23 cellular contexts compared by ENCODE assay signal in genomic region chr10:126058507-126058906, GRCh38.
DNase-seq lines count a peak whose midpoint lies in the region; ATAC-seq and TF ChIP-seq lines count a peak whose summit lies in the region.
"Had no signal": no experiment of that assay in that cellular context is flagged by ENCODE, and none has a peak within 500 bp of the region (broad histone marks: within the 10 kb centered on the region; RNA-seq: fewer than 3 reads in every experiment).

No MANE protein-coding gene starts in this region.

- no peak overlapping the region for H4K12ac ChIP-seq in trophoblast cell (ENCODE audit: low read depth, low read length)

- DNase-seq in NCI-H1417 (lab: John Stamatoyannopoulos, UW) = peak in 2 of 3 experiments; percentile 2 to 25
- DNase-seq in NCI-H1417 treated with DMSO at 0.1 percent for 48 hours (lab: John Stamatoyannopoulos, UW) = no peak
- peak; percentile 64 for DNase-seq in glutamatergic neuron
- DNase-seq in trophoblast cell = peak in 1 of 2 donors; percentile 27
- no peak for DNase-seq in cortex of kidney (lab: John Stamatoyannopoulos, UW)
- no peak for DNase-seq in CD4-positive, alpha-beta T cell
- DNase-seq: 8988T; activated CD4-positive, alpha-beta T cell treated with anti-CD3 and anti-CD28 coated beads, Interleukin-2, amount 50 U/mL, for 1 hour; activated CD8-positive, alpha-beta memory T cell treated with anti-CD3 and anti-CD28 coated beads, Interleukin-2, amount 50 U/mL, for 48 hours; activated gamma-delta T cell; GF-D8; heart right ventricle; natural killer cell; NCI-H1436 treated with DMSO at 0.1 percent for 48 hours; NCI-H345; spleen; T-cell; uterus had no signal

- ATAC-seq in SK-N-SH treated with all-trans-retinoic acid at 6 μM for 48 hours = peak; percentile 5; the same call in 1 of the 3 replicates
- no peak for ATAC-seq in HG03095 (IDR thresholded peaks at IDR 0.05; ENCODE audit: unreplicated experiment)
- ATAC-seq in CD4-positive, alpha-beta T cell (ENCODE audit: poor library complexity) = no peak
- ATAC-seq: heart right ventricle, natural killer cell, T-cell had no signal

- peaks cover 27% of the 10 kb centered on the region for H3K4me1 Mint-ChIP-seq in glutamatergic neuron (ENCODE audit: low read depth, unreplicated experiment)
- H3K4me1 Mint-ChIP-seq in CD4-positive, alpha-beta T cell (ENCODE audit: low read depth) = no peaks in the 10 kb centered on the region
- H3K4me1 Mint-ChIP-seq: natural killer cell, T-cell had no signal

- peaks cover 10 to 17% of the 10 kb centered on the region in 2 experiments for H3K4me1 ChIP-seq in trophoblast cell (ENCODE audit: control insufficient read depth in 1 of 2, insufficient read depth in 2 of 2, low read length in 2 of 2)
- H3K4me1 ChIP-seq: HAP-1, uterus had no signal

- no peak overlapping the region for H2BK5ac ChIP-seq in trophoblast cell (ENCODE audit: low read depth, low read length, poor library complexity)

- POLR2A ChIA-PET in CD4-positive, alpha-beta T cell (lab: Charles Lee) = no interaction called here

- H3K36me3 ChIP-seq in trophoblast cell (ENCODE audit: control insufficient read depth in 1 of 2, insufficient read depth in 2 of 2, low read length in 2 of 2) = no peaks in the 10 kb centered on the region
- H3K36me3 ChIP-seq: adrenal gland, HAP-1, heart right ventricle, spleen, uterus had no signal

- H4K8ac ChIP-seq in trophoblast cell (ENCODE audit: low read depth, low read length) = no peak overlapping the region

- no peak overlapping the region for H2AFZ ChIP-seq in trophoblast cell (ENCODE audit: insufficient read depth, low read length, poor library complexity)

- H3K4me2 ChIP-seq in trophoblast cell (ENCODE audit: low read length) = no peak overlapping the region

- H3K4ac ChIP-seq in trophoblast cell (ENCODE audit: low read depth, low read length) = no peak overlapping the region

- CTCF ChIA-PET in CD4-positive, alpha-beta T cell (lab: Charles Lee) = no interaction called here

- no peak overlapping the region for H2AK5ac ChIP-seq in trophoblast cell (ENCODE audit: low read length)

- no peak overlapping the region for H3K23ac ChIP-seq in trophoblast cell (ENCODE audit: low read length)

- no peak overlapping the region for H3K4me3 ChIP-seq in trophoblast cell (ENCODE audit: low read depth, low read length)
- H3K4me3 ChIP-seq: adrenal gland, HAP-1, heart right ventricle, lung, spleen, uterus had no signal

- peak overlapping the region; percentile 23 for H3K27ac ChIP-seq in trophoblast cell (ENCODE audit: low read depth, low read length)
- H3K27ac ChIP-seq in CD4-positive, alpha-beta T cell (ENCODE audit: low read depth, low read length) = no peak overlapping the region
- H3K27ac ChIP-seq: spleen, uterus had no signal

- H3K27me3 Mint-ChIP-seq in glutamatergic neuron (ENCODE audit: unreplicated experiment) = no peaks in the 10 kb centered on the region
- H3K27me3 Mint-ChIP-seq in CD4-positive, alpha-beta T cell = peaks cover 9% of the 10 kb centered on the region

- H3K9ac ChIP-seq in trophoblast cell (ENCODE audit: low read length) = no peak overlapping the region

- no peaks in the 10 kb centered on the region for H3K9me3 ChIP-seq in trophoblast cell (ENCODE audit: insufficient read depth, low read depth, low read length)
- no peaks in the 10 kb centered on the region for H3K9me3 ChIP-seq in CD4-positive, alpha-beta T cell (ENCODE audit: control insufficient read depth, low read length)
- H3K9me3 ChIP-seq: adrenal gland, HAP-1, uterus had no signal

- TF ChIP-seq CTCF in glutamatergic neuron (IDR thresholded peaks at IDR 0.05; ENCODE audit: partially characterized antibody, unreplicated experiment) = no peak
- no peak for TF ChIP-seq CTCF in CD4-positive, alpha-beta T cell (IDR thresholded peaks at IDR 0.05)

- H3K14ac ChIP-seq in trophoblast cell (ENCODE audit: low read length) = no peak overlapping the region

- no peak overlapping the region for H3K18ac ChIP-seq in trophoblast cell (ENCODE audit: low read length)

- no peak overlapping the region for H2BK120ac ChIP-seq in trophoblast cell (ENCODE audit: insufficient read depth, low read length, poor library complexity)

- intact Hi-C loops in CD4-positive, alpha-beta T cell (cut with DNase I, micrococcal nuclease) = no loop called here

- H4K91ac ChIP-seq in trophoblast cell (ENCODE audit: low read depth, low read length) = no peak overlapping the region

- H2BK12ac ChIP-seq in trophoblast cell (ENCODE audit: low read length) = no peak overlapping the region

- no peaks in the 10 kb centered on the region for H3K79me2 ChIP-seq in trophoblast cell (ENCODE audit: control insufficient read depth, insufficient read depth, low read length, poor library complexity)

- H3K9me3 Mint-ChIP-seq in glutamatergic neuron (ENCODE audit: unreplicated experiment) = peaks cover 10% of the 10 kb centered on the region
- H3K9me3 Mint-ChIP-seq in CD4-positive, alpha-beta T cell = peaks cover 3% of the 10 kb centered on the region
- H3K9me3 Mint-ChIP-seq: natural killer cell, T-cell had no signal

- H3K27ac Mint-ChIP-seq in glutamatergic neuron (ENCODE audit: unreplicated experiment) = peak overlapping the region; percentile 86
- H3K27ac Mint-ChIP-seq in CD4-positive, alpha-beta T cell = no peak overlapping the region
- H3K27ac Mint-ChIP-seq: natural killer cell, T-cell had no signal

- H3K36me3 Mint-ChIP-seq in glutamatergic neuron (ENCODE audit: unreplicated experiment) = peaks cover 5% of the 10 kb centered on the region
- no peaks in the 10 kb centered on the region for H3K36me3 Mint-ChIP-seq in CD4-positive, alpha-beta T cell (ENCODE audit: low read depth)
- H3K36me3 Mint-ChIP-seq: natural killer cell, T-cell had no signal

- WGBS in trophoblast cell (ENCODE audit: extremely low coverage, insufficient coverage, insufficient read length) = no CpG with 5 or more reads among the region's 9 CpGs

- H3K79me1 ChIP-seq in trophoblast cell (ENCODE audit: low read length) = peaks cover 6% of the 10 kb centered on the region

- H3K4me3 Mint-ChIP-seq in glutamatergic neuron (ENCODE audit: unreplicated experiment) = peak overlapping the region; percentile 57
- no peak overlapping the region for H3K4me3 Mint-ChIP-seq in CD4-positive, alpha-beta T cell
- H3K4me3 Mint-ChIP-seq: natural killer cell, T-cell had no signal

- H3K27me3 ChIP-seq in trophoblast cell (ENCODE audit: insufficient read depth, low read length) = no peaks in the 10 kb centered on the region
- H3K27me3 ChIP-seq in CD4-positive, alpha-beta T cell (ENCODE audit: control insufficient read depth, insufficient read depth, low read length) = no peaks in the 10 kb centered on the region
- H3K27me3 ChIP-seq: adrenal gland, uterus had no signal

TF ChIP-seq in SK-N-SH treated with all-trans-retinoic acid at 6 μM for 48 hours, 23 proteins besides CTCF, POLR2A, EP300 and RAD21 (continues in another document):
- TF ChIP-seq OSR1 (CRISPR knock-in tag; IDR thresholded peaks at IDR 0.05) = no peak
- peak; percentile 79; the same call in 1 of the 2 replicates for TF ChIP-seq TCF4 (CRISPR knock-in tag; IDR thresholded peaks at IDR 0.05; ENCODE audit: borderline replicate concordance)
- no peak for TF ChIP-seq GLIS3 (CRISPR knock-in tag; IDR thresholded peaks at IDR 0.05)
- TF ChIP-seq ISL1 (CRISPR knock-in tag; IDR thresholded peaks at IDR 0.05) = peak; percentile 57; the same call in 1 of the 2 replicates
- no peak for TF ChIP-seq ZFP3 (CRISPR knock-in tag; IDR thresholded peaks at IDR 0.05)
- TF ChIP-seq SNAI2 (CRISPR knock-in tag; IDR thresholded peaks at IDR 0.05) = no peak
- 0 out of 2 replicates have a peak, but pooled peaks have one; percentile 18 for TF ChIP-seq CREB5 (CRISPR knock-in tag; IDR thresholded peaks at IDR 0.05; ENCODE audit: low read depth)
- TF ChIP-seq ZNF565 (CRISPR knock-in tag; conservative IDR thresholded peaks at IDR 0.05; ENCODE audit: low read depth) = no peak
- TF ChIP-seq ZNF8 (CRISPR knock-in tag; IDR thresholded peaks at IDR 0.05) = no peak
- TF ChIP-seq TSHZ2 (CRISPR knock-in tag; IDR thresholded peaks at IDR 0.05) = peak; percentile 74; the same call in 1 of the 2 replicates

Comparison
In these comparisons a context has a peak if more than half of its experiments do, and no peak if none do; other contexts are left out.
1. DNase-seq: peak in NCI-H1417 (2 of 3) and glutamatergic neuron (single experiment); none in NCI-H1417 treated with DMSO at 0.1 percent for 48 hours (single experiment), cortex of kidney (single experiment) and CD4-positive, alpha-beta T cell (0 of 10).